In genomic region chr19:48720613-48721296, GRCh38 we compare ENCODE assay signal across 8 cellular contexts. TPM values are rescaled to one million over a fixed set of nuclear protein-coding genes. Genes with fewer than 3 reads are reported as not detected.
A peak's percentile ranks its signal among the peaks of the same experiment; 100 is the strongest.
DNase-seq lines count a peak whose midpoint lies in the region; ATAC-seq and TF ChIP-seq lines count a peak whose summit lies in the region.

No MANE protein-coding gene starts in this region.

- H3K9me3 ChIP-seq in OCI-LY1 (ENCODE audit: low read length) (no peaks in the 10 kb centered on the region), esophagus (ENCODE audit: control insufficient read depth in 2 of 2, insufficient read depth in 1 of 2, low read depth in 1 of 2, low read length in 1 of 2) (no peaks in the 10 kb centered on the region), muscle layer of duodenum (ENCODE audit: control insufficient read depth in 1 of 2, low read length in 2 of 2) (no peaks in the 10 kb centered on the region)

- H3K4me1 ChIP-seq in OCI-LY1 (ENCODE audit: insufficient read depth, low read length, severe bottlenecking): peaks cover 24% of the 10 kb centered on the region
- peaks cover 0 to 13% of the 10 kb centered on the region in 2 donors for H3K4me1 ChIP-seq in esophagus (ENCODE audit: control insufficient read depth in 2 of 2, insufficient read depth in 2 of 2, low read length in 1 of 2)
- H3K4me1 ChIP-seq in muscle layer of duodenum (ENCODE audit: control insufficient read depth in 1 of 2, insufficient read depth in 2 of 2, low read length in 2 of 2): peaks cover 7 to 27% of the 10 kb centered on the region in 2 donors

- peak; percentile 94 for DNase-seq in D341Med (ENCODE audit: low spot score)
- peak; percentile 98 for DNase-seq in HuH-7 (ENCODE audit: low spot score)
- peak; percentile 91 for DNase-seq in activated T-cell treated with anti-CD3 and anti-CD28 coated beads for 24 hours (ENCODE audit: low read depth)
- DNase-seq in stimulated activated CD8-positive, alpha-beta memory T cell treated with anti-CD3 and anti-CD28 coated beads, Interleukin-7, amount 100 ng/mL, for 24 hours (ENCODE audit: low read depth): peak; percentile 86

- 7 to 15% methylated on average over 42 of the region's 42 CpGs for WGBS in esophagus, 2 donors

- H2AFZ ChIP-seq in OCI-LY1 (ENCODE audit: low read length): no peak overlapping the region

- H3K9me2 ChIP-seq in OCI-LY1 (ENCODE audit: low read depth, low read length): no peaks in the 10 kb centered on the region

- H3F3A ChIP-seq in OCI-LY1 (ENCODE audit: insufficient read depth, low read length): no peaks in the 10 kb centered on the region

- H3K79me2 ChIP-seq in OCI-LY1 (ENCODE audit: insufficient read depth, low read length): no peaks in the 10 kb centered on the region

- no peaks in the 10 kb centered on the region for H4K20me1 ChIP-seq in OCI-LY1 (ENCODE audit: insufficient read depth, low read length)

- TF ChIP-seq CTCF in OCI-LY1 (IDR thresholded peaks at IDR 0.05; ENCODE audit: low read length): no peak

- no peaks in the 10 kb centered on the region for H3K27me3 ChIP-seq in OCI-LY1 (ENCODE audit: insufficient read depth, low read length)
- H3K27me3 ChIP-seq in esophagus (ENCODE audit: control insufficient read depth in 1 of 2, insufficient read depth in 2 of 2, low read length in 2 of 2): no peaks in the 10 kb centered on the region
- no peaks in the 10 kb centered on the region for H3K27me3 ChIP-seq in muscle layer of duodenum (ENCODE audit: low read depth, low read length)

- ATAC-seq in GM21447 (IDR thresholded peaks at IDR 0.05; ENCODE audit: unreplicated experiment): peak; percentile 86

- H3K9ac ChIP-seq in OCI-LY1 (ENCODE audit: low read length): peak overlapping the region; percentile 67

- H3K36me3 ChIP-seq in OCI-LY1 (ENCODE audit: insufficient read depth, low read length) (no peaks in the 10 kb centered on the region), esophagus (ENCODE audit: control insufficient read depth in 2 of 2, insufficient read depth in 2 of 2, low read length in 1 of 2) (peaks cover 0 to 2% of the 10 kb centered on the region in 2 donors), muscle layer of duodenum (ENCODE audit: control insufficient read depth in 1 of 2, insufficient read depth in 2 of 2, low read length in 2 of 2) (peaks cover 0 to 6% of the 10 kb centered on the region in 2 donors)

- H3K4me3 ChIP-seq in OCI-LY1 (ENCODE audit: low read depth, low read length, poor library complexity, severe bottlenecking) (peak overlapping the region; percentile 63), esophagus (ENCODE audit: low read depth in 1 of 2, low read length in 2 of 2) (peak overlapping the region; percentile 48 to 61), muscle layer of duodenum (ENCODE audit: low read depth in 1 of 2, low read length in 2 of 2) (peak overlapping the region; percentile 62 to 72)

- H3K27ac ChIP-seq in OCI-LY1 (ENCODE audit: low read depth, low read length, poor library complexity, severe bottlenecking) (peak overlapping the region; percentile 58), esophagus (ENCODE audit: low read depth in 2 of 2, low read length in 1 of 2) (peak overlapping the region; percentile 91 to 93), muscle layer of duodenum (ENCODE audit: low read length) (peak overlapping the region; percentile 75)

- peak overlapping the region; percentile 62 for H3K4me2 ChIP-seq in OCI-LY1 (ENCODE audit: low read length)

RNA-seq across cellular contexts. Expression of gene MAMSTR, which starts 1.2 kb away (rescaled TPM):
- 1 to 10 TPM in 1 of 2 donors, under 1 TPM in 1; 0.96 to 1.6 TPM for polyA plus RNA-seq in esophagus

RNA-seq across cellular contexts. Expression of gene RASIP1, which starts 19.7 kb away (rescaled TPM):
- 10 to 100 TPM in 1 of 2 donors, 1 to 10 TPM in 1; 7.0 to 11.4 TPM for polyA plus RNA-seq in esophagus

RNA-seq across cellular contexts. Expression of gene FUT2, which starts 25.0 kb away (rescaled TPM):
- 10 to 100 TPM; 34.5 to 51.8 TPM for polyA plus RNA-seq in esophagus

RNA-seq across cellular contexts. Expression of gene IZUMO1, which starts 26.0 kb away (rescaled TPM):
- under 1 TPM; 0.16 to 0.39 TPM for polyA plus RNA-seq in esophagus

RNA-seq across cellular contexts. Expression of gene FUT1, which starts 31.7 kb away (rescaled TPM):
- 1 to 10 TPM; 1.1 to 2.4 TPM for polyA plus RNA-seq in esophagus

Comparison
In these comparisons a context has a peak if more than half of its experiments do, and no peak if none do; other contexts are left out.
1. Peak in every context shown above with its lines: DNase-seq, ATAC-seq, H3K4me3 ChIP-seq and H3K27ac ChIP-seq.